In genomic region chr2:143183804-143184463, GRCh38 we compare ENCODE assay signal across 18 cellular contexts. TPM values are rescaled to one million over a fixed set of nuclear protein-coding genes. Genes with fewer than 3 reads are reported as not detected.
DNase-seq lines count a peak whose midpoint lies in the region; ATAC-seq and TF ChIP-seq lines count a peak whose summit lies in the region.
"Had no signal": no experiment of that assay in that cellular context is flagged by ENCODE, and none has a peak within 500 bp of the region (broad histone marks: within the 10 kb centered on the region; RNA-seq: fewer than 3 reads in every experiment).

No MANE protein-coding gene starts in this region.

- H3K4me3 Mint-ChIP-seq in activated B cell treated with CpG ODN at 0.5 μM for 24 hours: peak overlapping the region; percentile 8

- DNase-seq in activated B cell treated with CpG ODN at 0.5 μM for 24 hours (no peak), NCI-H1930 (lab: John Stamatoyannopoulos, UW) (no peak)
- DNase-seq in NK-92 treated with Interleukin-12 subunit alpha and Interleukin-12 subunit beta, amount 100 ng/mL, for 24 hours (lab: John Stamatoyannopoulos, UW): no peak
- DNase-seq in stimulated activated CD4-positive, alpha-beta T cell treated with anti-CD3 and anti-CD28 coated beads, Interleukin-2, amount 100 ng/mL, for 48 hours: no peak
- DNase-seq: activated CD4-positive, alpha-beta T cell treated with anti-CD3 and anti-CD28 coated beads for 1 hour; Caco-2; mesenchymal stem cell; NCI-H146; NCI-H82; stimulated activated CD4-positive, alpha-beta T cell treated with anti-CD3 and anti-CD28 coated beads, Interleukin-4, amount 100 ng/mL, for 1 hour had no signal

- H3K9me3 Mint-ChIP-seq in activated B cell treated with CpG ODN at 0.5 μM for 24 hours: no peaks in the 10 kb centered on the region

- H3K4me1 Mint-ChIP-seq in activated B cell treated with CpG ODN at 0.5 μM for 24 hours: peaks cover 48% of the 10 kb centered on the region

- ATAC-seq in GM18502 (IDR thresholded peaks at IDR 0.05; ENCODE audit: poor library complexity, unreplicated experiment) (peak; percentile 96), GM19372 (IDR thresholded peaks at IDR 0.05; ENCODE audit: low read depth, unreplicated experiment) (peak; percentile 56), HG02870 (IDR thresholded peaks at IDR 0.05; ENCODE audit: unreplicated experiment) (peak; percentile 98), activated B cell treated with CpG ODN at 0.5 μM for 24 hours (ENCODE audit: low read depth) (peak; percentile 47), GM19328 (IDR thresholded peaks at IDR 0.05; ENCODE audit: unreplicated experiment) (no peak)
- ATAC-seq: K562 had no signal

- CTCF ChIA-PET in activated B cell treated with CpG ODN at 0.5 μM for 24 hours (lab: Charles Lee): interaction anchor here (1.0 kb wide), 1 partner anchor 76 kb away, joined by 3 read pairs; no protein-coding TSS in a partner anchor

- POLR2A ChIA-PET in activated B cell treated with CpG ODN at 0.5 μM for 24 hours (lab: Charles Lee): no interaction called here

- peaks cover 35% of the 10 kb centered on the region for H3K36me3 Mint-ChIP-seq in activated B cell treated with CpG ODN at 0.5 μM for 24 hours (ENCODE audit: low read depth)

- H3K27me3 Mint-ChIP-seq in activated B cell treated with CpG ODN at 0.5 μM for 24 hours: no peaks in the 10 kb centered on the region

- H3K27ac Mint-ChIP-seq in activated B cell treated with CpG ODN at 0.5 μM for 24 hours: no peak overlapping the region
- H3K27ac Mint-ChIP-seq: activated naive CD4-positive, alpha-beta T cell treated with anti-CD3 and anti-CD28 coated beads, Interleukin-2, amount 50 U/mL, for 72 hours had no signal

- no peak for TF ChIP-seq CTCF in activated B cell treated with CpG ODN at 0.5 μM for 24 hours (IDR thresholded peaks at IDR 0.05)

- intact Hi-C loops in activated B cell treated with CpG ODN at 0.5 μM for 24 hours (cut with micrococcal nuclease): loop anchor here (2.0 kb wide), 1 partner anchor 21 kb away; no protein-coding TSS in a partner anchor

RNA-seq across cellular contexts. Expression of gene ARHGAP15, which starts 54.7 kb away (rescaled TPM):
- 101 and 112 TPM in 2 replicates for total RNA-seq in activated B cell treated with CpG ODN at 0.5 μM for 24 hours
- total RNA-seq: Caco-2, fibroblast of lung, SJSA1 had no signal
